Comparison of ENCODE assay signal across 9 cellular contexts in the genomic region with DNA sequence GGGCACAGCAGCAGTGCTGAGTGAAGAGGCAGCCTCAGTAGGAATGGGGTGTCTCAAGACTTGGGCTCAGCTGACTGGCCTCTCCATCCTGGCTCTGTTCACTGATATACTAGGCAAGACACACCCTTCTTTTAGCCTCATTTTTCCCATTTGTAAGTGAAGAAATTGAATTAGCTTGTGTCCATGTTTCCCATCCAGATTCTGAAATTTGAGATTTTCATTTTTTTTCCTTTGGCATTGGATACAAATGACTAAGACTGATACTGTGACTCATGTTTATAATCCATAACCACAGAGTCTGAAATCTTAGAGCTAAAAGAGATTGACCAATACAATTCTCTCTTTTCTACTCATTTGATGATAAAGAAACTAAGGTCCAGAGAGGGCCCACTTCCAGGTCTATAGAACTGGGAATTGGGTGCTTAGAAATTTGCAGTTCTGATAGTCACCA.
DNase-seq lines count a peak whose midpoint lies in the region; ATAC-seq and TF ChIP-seq lines count a peak whose summit lies in the region.
"Had no signal": no experiment of that assay in that cellular context is flagged by ENCODE, and none has a peak within 500 bp of the region (broad histone marks: within the 10 kb centered on the region; RNA-seq: fewer than 3 reads in every experiment).

No MANE protein-coding gene starts in this region.

- no peaks in the 10 kb centered on the region for H3K79me2 ChIP-seq in GM23248 (ENCODE audit: insufficient read depth)

- peak overlapping the region; percentile 31; the same call in 1 of the 2 replicates for H3K27ac ChIP-seq in GM23248
- peak overlapping the region; percentile 36 for H3K27ac ChIP-seq in skeletal muscle tissue (ENCODE audit: low read depth, low read length)

- no peaks in the 10 kb centered on the region for H3K27me3 ChIP-seq in GM23248 (replicated peaks; ENCODE audit: insufficient read depth)
- no peaks in the 10 kb centered on the region for H3K27me3 ChIP-seq in skeletal muscle tissue (ENCODE audit: control insufficient read depth in 3 of 3, insufficient read depth in 3 of 3, low read length in 3 of 3)

- ATAC-seq in GM19023 (IDR thresholded peaks at IDR 0.05; ENCODE audit: unreplicated experiment): no peak
- ATAC-seq: GM12878 had no signal

- H3F3A ChIP-seq in GM23248 (ENCODE audit: insufficient read depth): peaks cover 14% of the 10 kb centered on the region

- H2AFZ ChIP-seq in GM23248: no peak overlapping the region

- H3K4me2 ChIP-seq in GM23248 (ENCODE audit: unreplicated experiment): peak overlapping the region; percentile 54

- no peaks in the 10 kb centered on the region for H4K20me1 ChIP-seq in GM23248 (ENCODE audit: insufficient read depth)

- H3K9me2 ChIP-seq in GM23248 (ENCODE audit: insufficient read depth): no peaks in the 10 kb centered on the region

- peaks cover 15% of the 10 kb centered on the region for H3K4me1 ChIP-seq in GM23248 (ENCODE audit: insufficient read depth)
- H3K4me1 ChIP-seq in skeletal muscle tissue (ENCODE audit: control insufficient read depth in 3 of 3, insufficient read depth in 3 of 3, low read length in 3 of 3): peaks cover 20 to 52% (median 25%) of the 10 kb centered on the region in 3 donors

- H3K4me3 ChIP-seq in GM23248 (no peak overlapping the region), fibroblast of villous mesenchyme (ENCODE audit: low read depth, low read length) (no peak overlapping the region), skeletal muscle tissue (ENCODE audit: low read length in 3 of 3) (no peak overlapping the region)
- H3K4me3 ChIP-seq: GM12878 had no signal

- H3K9ac ChIP-seq in GM23248: no peak overlapping the region
- peak overlapping the region in 1 of 3 donors; percentile 4 for H3K9ac ChIP-seq in skeletal muscle tissue (ENCODE audit: low read depth in 1 of 3, low read length in 3 of 3)

- peak; percentile 82 for DNase-seq in GM23248
- peak; percentile 20 for DNase-seq in SW480 (ENCODE audit: low spot score)
- peak; percentile 42 for DNase-seq in fibroblast of villous mesenchyme (ENCODE audit: low read depth)
- no peak for DNase-seq in NK-92 treated with Interleukin-12 subunit alpha and Interleukin-12 subunit beta, amount 100 ng/mL, for 24 hours (lab: John Stamatoyannopoulos, UW)
- no peak for DNase-seq in T-helper 1 cell
- DNase-seq in GM19238 (ENCODE audit: insufficient read length, low spot score): no peak

- TF ChIP-seq CTCF in fibroblast of villous mesenchyme (IDR thresholded peaks at IDR 0.05; ENCODE audit: insufficient read depth, low read depth, low read length): no peak

- no peaks in the 10 kb centered on the region for H3K9me3 ChIP-seq in GM23248 (ENCODE audit: low read depth)
- H3K9me3 ChIP-seq in skeletal muscle tissue (ENCODE audit: control insufficient read depth in 3 of 3, low read length in 3 of 3): no peaks in the 10 kb centered on the region

- no peaks in the 10 kb centered on the region for H3K36me3 ChIP-seq in GM23248 (ENCODE audit: low read depth)
- no peaks in the 10 kb centered on the region for H3K36me3 ChIP-seq in skeletal muscle tissue (ENCODE audit: control insufficient read depth in 3 of 3, insufficient read depth in 3 of 3, low read length in 3 of 3)

- in situ Hi-C loops in GM23248 (cut with MboI): no loop called here

Comparison
In these comparisons a context has a peak if more than half of its experiments do, and no peak if none do; other contexts are left out.
1. DNase-seq: peak in GM23248 (single experiment), SW480 (single experiment) and fibroblast of villous mesenchyme (single experiment); none in NK-92 treated with Interleukin-12 subunit alpha and Interleukin-12 subunit beta, amount 100 ng/mL, for 24 hours (single experiment), T-helper 1 cell (0 of 5) and GM19238 (single experiment).